ENCODE assay signal across 21 cellular contexts in genomic region chr15:35986072-35986666, GRCh38.
DNase-seq lines count a peak whose midpoint lies in the region; ATAC-seq and TF ChIP-seq lines count a peak whose summit lies in the region.
"Had no signal": no experiment of that assay in that cellular context is flagged by ENCODE, and none has a peak within 500 bp of the region (broad histone marks: within the 10 kb centered on the region; RNA-seq: fewer than 3 reads in every experiment).

No MANE protein-coding gene starts in this region.

- no peaks in the 10 kb centered on the region for H3K27me3 Mint-ChIP-seq in mesothelial cell of epicardium (ENCODE audit: low read depth)
- H3K27me3 Mint-ChIP-seq: activated CD8-positive, alpha-beta T cell treated with anti-CD3 and anti-CD28 coated beads for 36 hours; type B pancreatic cell had no signal

- intact Hi-C loops in Right ventricle myocardium inferior (cut with DNase I) (no loop called here), uterus (cut with DNase I; ENCODE audit: low total_unique reads) (no loop called here)

- H3K4me1 ChIP-seq in right atrium auricular region (peaks cover 0 to 17% of the 10 kb centered on the region in 2 donors), uterus (no peaks in the 10 kb centered on the region)
- H3K4me1 ChIP-seq: BLaER1 treated with 17β-estradiol and CSF1 and Interleukin-3, amounts not matched to agents 10 nM and 100 nM; pancreas had no signal

- H3K9me3 Mint-ChIP-seq in mesothelial cell of epicardium = peaks cover 7% of the 10 kb centered on the region
- H3K9me3 Mint-ChIP-seq: activated CD8-positive, alpha-beta T cell treated with anti-CD3 and anti-CD28 coated beads for 36 hours; type B pancreatic cell had no signal

- no peaks in the 10 kb centered on the region for H3K36me3 Mint-ChIP-seq in mesothelial cell of epicardium
- H3K36me3 Mint-ChIP-seq: activated naive CD4-positive, alpha-beta T cell treated with anti-CD3 and anti-CD28 coated beads, Interleukin-2, amount 50 U/mL, for 24 hours; stimulated activated effector memory CD8-positive, alpha-beta T cell treated with anti-CD3 and anti-CD28 coated beads, Interleukin-12 subunit alpha, Interleukin-12 subunit beta, amount 100 ng/mL, for 72 hours; type B pancreatic cell had no signal

- H3K27ac Mint-ChIP-seq in mesothelial cell of epicardium = peak overlapping the region; percentile 43
- H3K27ac Mint-ChIP-seq: activated CD8-positive, alpha-beta T cell treated with anti-CD3 and anti-CD28 coated beads for 36 hours; activated naive CD4-positive, alpha-beta T cell treated with anti-CD3 and anti-CD28 coated beads, Interleukin-2, amount 50 U/mL, for 24 hours; stimulated activated effector memory CD8-positive, alpha-beta T cell treated with anti-CD3 and anti-CD28 coated beads, Interleukin-12 subunit alpha, Interleukin-12 subunit beta, amount 100 ng/mL, for 72 hours; type B pancreatic cell had no signal

- no peaks in the 10 kb centered on the region for H3K9me3 ChIP-seq in right atrium auricular region
- H3K9me3 ChIP-seq in uterus = no peaks in the 10 kb centered on the region
- H3K9me3 ChIP-seq: BLaER1 treated with 17β-estradiol and CSF1 and Interleukin-3, amounts not matched to agents 10 nM and 100 nM; pancreas had no signal

- H3K4me1 Mint-ChIP-seq in mesothelial cell of epicardium = peaks cover 44% of the 10 kb centered on the region
- H3K4me1 Mint-ChIP-seq: activated naive CD4-positive, alpha-beta T cell treated with anti-CD3 and anti-CD28 coated beads, Interleukin-2, amount 50 U/mL, for 24 hours; stimulated activated effector memory CD8-positive, alpha-beta T cell treated with anti-CD3 and anti-CD28 coated beads, Interleukin-12 subunit alpha, Interleukin-12 subunit beta, amount 100 ng/mL, for 72 hours had no signal

- no peak for TF ChIP-seq POLR2A in uterus (IDR thresholded peaks at IDR 0.05)

- DNase-seq in Right ventricle myocardium inferior (ENCODE audit: missing footprints) = peak; percentile 78
- DNase-seq in right atrium auricular region (ENCODE audit: low spot score) = no peak
- peak; percentile 69 for DNase-seq in fibroblast of the aortic adventitia (ENCODE audit: low read depth)
- DNase-seq in mesothelial cell of epicardium (ENCODE audit: low spot score in 2 of 2, unreplicated experiment in 2 of 2) = peak in 1 of 2 experiments; percentile 43
- DNase-seq in uterus = peak; percentile 30 to 32
- DNase-seq in ureter (ENCODE audit: low spot score) = no peak
- no peak for DNase-seq in activated CD4-positive, CD25-positive, alpha-beta regulatory T cell treated with anti-CD3 and anti-CD28 coated beads, Interleukin-2, amount 50 U/mL, for 72 hours
- DNase-seq: activated CD8-positive, alpha-beta T cell treated with anti-CD3 and anti-CD28 coated beads for 36 hours; activated T-cell treated with anti-CD3 and anti-CD28 coated beads, Interleukin-2, amount 50 U/mL, for 48 hours; DMS153; Karpas-422; NCI-H1105 treated with DMSO at 0.1 percent for 48 hours; NCI-H748 treated with DMSO at 0.1 percent for 48 hours; pancreas; PC-9; stimulated activated CD4-positive, alpha-beta T cell treated with anti-CD3 and anti-CD28 coated beads, Interleukin-12 subunit alpha, Interleukin-12 subunit beta, amount 100 ng/mL, for 4 hours had no signal

- H3K4me3 ChIP-seq in right atrium auricular region (no peak overlapping the region), fibroblast of the aortic adventitia (ENCODE audit: low read depth, low read length) (no peak overlapping the region), uterus (no peak overlapping the region)
- H3K4me3 ChIP-seq: BLaER1 treated with 17β-estradiol and CSF1 and Interleukin-3, amounts not matched to agents 10 nM and 100 nM; pancreas; PC-9 had no signal

- TF ChIP-seq CTCF in right atrium auricular region (IDR thresholded peaks at IDR 0.05) (no peak), fibroblast of the aortic adventitia (IDR thresholded peaks at IDR 0.05; ENCODE audit: insufficient read depth, low read length) (no peak), mesothelial cell of epicardium (IDR thresholded peaks at IDR 0.05; ENCODE audit: unreplicated experiment) (no peak), uterus (IDR thresholded peaks at IDR 0.05) (no peak)

- no peak overlapping the region for H3K4me3 Mint-ChIP-seq in mesothelial cell of epicardium
- H3K4me3 Mint-ChIP-seq: activated CD8-positive, alpha-beta T cell treated with anti-CD3 and anti-CD28 coated beads for 36 hours; activated naive CD4-positive, alpha-beta T cell treated with anti-CD3 and anti-CD28 coated beads, Interleukin-2, amount 50 U/mL, for 24 hours; stimulated activated effector memory CD8-positive, alpha-beta T cell treated with anti-CD3 and anti-CD28 coated beads, Interleukin-12 subunit alpha, Interleukin-12 subunit beta, amount 100 ng/mL, for 72 hours; type B pancreatic cell had no signal

- no peaks in the 10 kb centered on the region for H3K27me3 ChIP-seq in right atrium auricular region
- H3K27me3 ChIP-seq in uterus = no peaks in the 10 kb centered on the region
- H3K27me3 ChIP-seq: BLaER1 treated with 17β-estradiol and CSF1 and Interleukin-3, amounts not matched to agents 10 nM and 100 nM; pancreas had no signal

- no peak overlapping the region for H3K27ac ChIP-seq in right atrium auricular region
- no peak overlapping the region for H3K27ac ChIP-seq in uterus
- H3K27ac ChIP-seq: BLaER1 treated with 17β-estradiol and CSF1 and Interleukin-3, amounts not matched to agents 10 nM and 100 nM; pancreas; PC-9 had no signal

- ATAC-seq in Right ventricle myocardium inferior = peak; percentile 90
- ATAC-seq in HG03095 (IDR thresholded peaks at IDR 0.05; ENCODE audit: unreplicated experiment) = no peak
- ATAC-seq: activated CD8-positive, alpha-beta T cell treated with anti-CD3 and anti-CD28 coated beads for 36 hours; pancreas; stimulated activated effector memory CD8-positive, alpha-beta T cell treated with anti-CD3 and anti-CD28 coated beads, Interleukin-12 subunit alpha, Interleukin-12 subunit beta, amount 100 ng/mL, for 72 hours had no signal

- H3K36me3 ChIP-seq in right atrium auricular region (no peaks in the 10 kb centered on the region), uterus (no peaks in the 10 kb centered on the region)
- H3K36me3 ChIP-seq: BLaER1 treated with 17β-estradiol and CSF1 and Interleukin-3, amounts not matched to agents 10 nM and 100 nM; pancreas had no signal

Comparison
In these comparisons a context has a peak if more than half of its experiments do, and no peak if none do; other contexts are left out.
1. DNase-seq: peak in Right ventricle myocardium inferior (single experiment), fibroblast of the aortic adventitia (single experiment) and uterus (2 of 2); none in right atrium auricular region (single experiment), ureter (single experiment) and activated CD4-positive, CD25-positive, alpha-beta regulatory T cell treated with anti-CD3 and anti-CD28 coated beads, Interleukin-2, amount 50 U/mL, for 72 hours (single experiment).